In genomic region chr10:83725567-83725966, GRCh38 we compare ENCODE assay signal across 1 cellular context.
TF ChIP-seq lines count a peak whose summit lies in the region.

No MANE protein-coding gene starts in this region.

TF ChIP-seq in GM23338, 12 proteins besides CTCF, POLR2A, EP300 and RAD21 (continued from another document):
- TF ChIP-seq ZNF462 (CRISPR knock-in tag; IDR thresholded peaks at IDR 0.05) (no peak), NANOG (IDR thresholded peaks at IDR 0.05; ENCODE audit: borderline replicate concordance) (no peak), ETS1 (IDR thresholded peaks at IDR 0.05) (no peak), CREB1 (CRISPR knock-in tag; IDR thresholded peaks at IDR 0.05; ENCODE audit: low read depth) (no peak), REST (IDR thresholded peaks at IDR 0.05; ENCODE audit: unreplicated experiment) (no peak), STAT1 (IDR thresholded peaks at IDR 0.05; ENCODE audit: unreplicated experiment) (no peak), JUNB (IDR thresholded peaks at IDR 0.05; ENCODE audit: unreplicated experiment) (no peak), POLR2AphosphoS5 (IDR thresholded peaks at IDR 0.05; ENCODE audit: low read depth) (no peak), EZH2phosphoT487 (IDR thresholded peaks at IDR 0.05; ENCODE audit: unreplicated experiment) (no peak), ZNF331 (CRISPR knock-in tag; IDR thresholded peaks at IDR 0.05; ENCODE audit: low read depth) (no peak), ZNF114 (CRISPR knock-in tag; IDR thresholded peaks at IDR 0.05) (no peak)
